ENCODE assay signal across 28 cellular contexts in genomic region chrX:71949363-71949762, GRCh38.
"Had no signal": no experiment of that assay in that cellular context is flagged by ENCODE, and none has a peak within 500 bp of the region (broad histone marks: within the 10 kb centered on the region; RNA-seq: fewer than 3 reads in every experiment).

No MANE protein-coding gene starts in this region.

- H3K4me1 Mint-ChIP-seq: naive thymus-derived CD4-positive, alpha-beta T cell; stimulated activated memory B cell treated with anti-CD40 and anti-IgM and Interleukin-4, amounts not matched to agents 10 μg/mL and 1 μg/mL and 100 μg/mL, for 72 hours; stimulated activated naive CD8-positive, alpha-beta T cell treated with anti-CD3 and anti-CD28 coated beads, Interleukin-15, amount 100 ng/mL, for 72 hours had no signal

- H3K4me3 Mint-ChIP-seq: naive thymus-derived CD4-positive, alpha-beta T cell; natural killer cell treated with Interleukin-12 subunit alpha and Interleukin-12 subunit beta and Interleukin-15 and Interleukin-18, amount 100 ng/mL, for 72 hours; neural crest cell; stimulated activated memory B cell treated with anti-CD40 and anti-IgM and Interleukin-4, amounts not matched to agents 10 μg/mL and 1 μg/mL and 100 μg/mL, for 72 hours; stimulated activated naive CD8-positive, alpha-beta T cell treated with anti-CD3 and anti-CD28 coated beads, Interleukin-15, amount 100 ng/mL, for 72 hours had no signal

- H3K27me3 ChIP-seq: neutrophil, ovary, right atrium auricular region, right lobe of liver, testis, thyroid gland, transverse colon, upper lobe of left lung, vagina had no signal

- H3K36me3 ChIP-seq: heart right ventricle, left ventricle myocardium inferior, neutrophil, ovary, right atrium auricular region, right lobe of liver, thyroid gland, transverse colon, upper lobe of left lung, vagina had no signal

- H3K27ac Mint-ChIP-seq: naive thymus-derived CD4-positive, alpha-beta T cell; natural killer cell treated with Interleukin-12 subunit alpha and Interleukin-12 subunit beta and Interleukin-15 and Interleukin-18, amount 100 ng/mL, for 72 hours; progenitor cell of endocrine pancreas; stimulated activated memory B cell treated with anti-CD40 and anti-IgM and Interleukin-4, amounts not matched to agents 10 μg/mL and 1 μg/mL and 100 μg/mL, for 72 hours; stimulated activated naive CD8-positive, alpha-beta T cell treated with anti-CD3 and anti-CD28 coated beads, Interleukin-15, amount 100 ng/mL, for 72 hours had no signal

- H3K4me1 ChIP-seq: right atrium auricular region, right lobe of liver, testis, transverse colon, upper lobe of left lung, vagina had no signal

- ATAC-seq: heart right ventricle; mucosa of descending colon; naive thymus-derived CD4-positive, alpha-beta T cell; natural killer cell treated with Interleukin-12 subunit alpha and Interleukin-12 subunit beta and Interleukin-15 and Interleukin-18, amount 100 ng/mL, for 72 hours; right lobe of liver; stimulated activated memory B cell treated with anti-CD40 and anti-IgM and Interleukin-4, amounts not matched to agents 10 μg/mL and 1 μg/mL and 100 μg/mL, for 72 hours; stimulated activated naive CD8-positive, alpha-beta T cell treated with anti-CD3 and anti-CD28 coated beads, Interleukin-15, amount 100 ng/mL, for 72 hours had no signal

- H3K4me3 ChIP-seq: heart right ventricle, left ventricle myocardium inferior, lung, mucosa of descending colon, ovary, right atrium auricular region, right lobe of liver, smooth muscle cell, testis, thyroid gland, transverse colon, upper lobe of left lung, vagina had no signal

- H3K27me3 Mint-ChIP-seq: progenitor cell of endocrine pancreas; stimulated activated memory B cell treated with anti-CD40 and anti-IgM and Interleukin-4, amounts not matched to agents 10 μg/mL and 1 μg/mL and 100 μg/mL, for 72 hours; stimulated activated naive CD8-positive, alpha-beta T cell treated with anti-CD3 and anti-CD28 coated beads, Interleukin-15, amount 100 ng/mL, for 72 hours had no signal

- H3K36me3 Mint-ChIP-seq: naive thymus-derived CD4-positive, alpha-beta T cell; natural killer cell treated with Interleukin-12 subunit alpha and Interleukin-12 subunit beta and Interleukin-15 and Interleukin-18, amount 100 ng/mL, for 72 hours; stimulated activated memory B cell treated with anti-CD40 and anti-IgM and Interleukin-4, amounts not matched to agents 10 μg/mL and 1 μg/mL and 100 μg/mL, for 72 hours had no signal

- H3K27ac ChIP-seq: heart right ventricle, left ventricle myocardium inferior, neutrophil, ovary, right atrium auricular region, right lobe of liver, testis, thyroid gland, transverse colon, upper lobe of left lung, vagina had no signal

- H3K9me3 ChIP-seq: heart right ventricle, left ventricle myocardium inferior, mucosa of descending colon, neutrophil, ovary, right atrium auricular region, right lobe of liver, testis, thyroid gland, transverse colon, upper lobe of left lung, vagina had no signal

- H3K4me2 ChIP-seq: smooth muscle cell had no signal

- H3K9me3 Mint-ChIP-seq: naive thymus-derived CD4-positive, alpha-beta T cell; natural killer cell treated with Interleukin-12 subunit alpha and Interleukin-12 subunit beta and Interleukin-15 and Interleukin-18, amount 100 ng/mL, for 72 hours; neural crest cell; stimulated activated memory B cell treated with anti-CD40 and anti-IgM and Interleukin-4, amounts not matched to agents 10 μg/mL and 1 μg/mL and 100 μg/mL, for 72 hours; stimulated activated naive CD8-positive, alpha-beta T cell treated with anti-CD3 and anti-CD28 coated beads, Interleukin-15, amount 100 ng/mL, for 72 hours had no signal

- DNase-seq: heart right ventricle; hippocampal formation; left ventricle myocardium inferior; midbrain; mucosa of descending colon; naive thymus-derived CD4-positive, alpha-beta T cell; occipital lobe; ovary; right lobe of liver; stimulated activated CD4-positive, alpha-beta T cell treated with anti-CD3 and anti-CD28 coated beads, Interleukin-1b, Interleukin-23, amount 100 ng/mL, for 48 hours; stimulated activated CD4-positive, alpha-beta T cell treated with anti-CD3 and anti-CD28 coated beads, Interleukin-2, amount 100 ng/mL, for 48 hours; stimulated activated CD4-positive, alpha-beta T cell treated with anti-CD3 and anti-CD28 coated beads, Interleukin-4, amount 100 ng/mL, for 4 hours; stimulated activated CD8-positive, alpha-beta memory T cell treated with anti-CD3 and anti-CD28 coated beads, Interleukin-4, amount 100 ng/mL, for 48 hours; stimulated activated naive CD4-positive, alpha-beta T cell treated with Interleukin-2 at 50 U/mL for 16 hours; stimulated activated naive CD8-positive, alpha-beta T cell treated with anti-CD3 and anti-CD28 coated beads, Interleukin-15, amount 100 ng/mL, for 72 hours; testis; thyroid gland; transverse colon had no signal
